9 cellular contexts compared by ENCODE assay signal in the genomic region with DNA sequence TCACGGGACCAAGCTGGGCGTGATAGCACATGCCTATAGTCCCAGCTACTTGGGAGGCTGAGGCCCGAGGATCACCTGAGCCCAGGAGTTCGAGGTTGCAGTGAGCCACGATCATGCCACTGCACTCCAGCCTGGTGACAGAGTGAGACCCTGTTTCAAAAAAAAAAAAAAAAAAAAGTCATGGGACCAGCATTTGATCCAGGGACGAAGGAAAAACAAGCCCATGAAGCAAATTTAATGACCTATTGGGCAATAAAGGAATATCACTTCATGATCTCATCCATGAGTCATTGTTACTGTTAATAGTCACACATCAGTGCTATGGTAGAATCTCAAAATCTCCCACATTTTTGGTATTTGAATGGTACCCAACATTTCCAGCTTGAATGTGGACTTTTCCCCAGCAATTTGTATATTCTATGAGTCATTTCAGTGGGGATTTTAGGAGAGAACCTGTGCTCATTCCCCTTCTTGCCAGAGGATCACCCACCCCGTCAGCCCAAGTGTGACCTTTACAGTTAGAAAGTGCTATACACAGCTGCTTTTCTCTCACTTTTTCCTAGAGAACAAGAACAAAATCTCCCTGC. TPM values are rescaled to one million over a fixed set of nuclear protein-coding genes. Genes with fewer than 3 reads are reported as not detected.
A peak's percentile ranks its signal among the peaks of the same experiment; 100 is the strongest.
DNase-seq lines count a peak whose midpoint lies in the region; ATAC-seq and TF ChIP-seq lines count a peak whose summit lies in the region.
"Had no signal": no experiment of that assay in that cellular context is flagged by ENCODE, and none has a peak within 500 bp of the region (broad histone marks: within the 10 kb centered on the region; RNA-seq: fewer than 3 reads in every experiment).

No MANE protein-coding gene starts in this region.

- TF ChIP-seq POLR2A in transverse colon (IDR thresholded peaks at IDR 0.05), result no peak

- TF ChIP-seq CTCF in astrocyte of the cerebellum (IDR thresholded peaks at IDR 0.05; ENCODE audit: low read depth, low read length, missing control alignments) (no peak), kidney epithelial cell (IDR thresholded peaks at IDR 0.05; ENCODE audit: insufficient read depth, low read length, poor library complexity, severe bottlenecking) (no peak), transverse colon (IDR thresholded peaks at IDR 0.05) (no peak)

- H3K4me1 ChIP-seq in transverse colon (peaks cover 4 to 34% (median 11%) of the 10 kb centered on the region in 4 donors), HAP-1 (no peaks in the 10 kb centered on the region)

- no peaks in the 10 kb centered on the region for H3K9me3 Mint-ChIP-seq in activated T-cell treated with anti-CD3 and anti-CD28 coated beads, Interleukin-2, amount 50 U/mL, for 24 hours

- in situ Hi-C loops in astrocyte of the cerebellum (cut with HindIII; ENCODE audit: low sequenced_read_pairs), result no loop called here
- in situ Hi-C loops in transverse colon (cut with MboI; ENCODE audit: low pct_ligation_motif_present in 1 of 4, low pct_unique_long_range_greater_than_20kb in 1 of 4, low sequenced_read_pairs in 3 of 4), result no loop called here
- in situ Hi-C loops in HAP-1 (cut with MboI; ENCODE audit: low sequenced_read_pairs), result no loop called here

- H3K4me3 Mint-ChIP-seq in activated T-cell treated with anti-CD3 and anti-CD28 coated beads, Interleukin-2, amount 50 U/mL, for 24 hours, result no peak overlapping the region
- H3K4me3 Mint-ChIP-seq: CD4-positive, CD25-positive, alpha-beta regulatory T cell had no signal

- intact Hi-C loops in transverse colon (cut with DNase I; ENCODE audit: low total_unique reads), result no loop called here

- no peak for DNase-seq in activated T-cell treated with anti-CD3 and anti-CD28 coated beads, Interleukin-2, amount 50 U/mL, for 24 hours
- DNase-seq in activated T-cell treated with anti-CD3 and anti-CD28 coated beads, Interleukin-2, amount 50 U/mL, for 48 hours, result no peak
- DNase-seq in astrocyte of the cerebellum (ENCODE audit: low read depth) (peak; percentile 59), kidney epithelial cell (ENCODE audit: low read depth) (peak; percentile 87), transverse colon (no peak), HAP-1 (ENCODE audit: low spot score in 2 of 2) (no peak)
- DNase-seq: CD4-positive, CD25-positive, alpha-beta regulatory T cell had no signal

- peak overlapping the region; percentile 89 for H3K27ac Mint-ChIP-seq in activated T-cell treated with anti-CD3 and anti-CD28 coated beads, Interleukin-2, amount 50 U/mL, for 24 hours
- H3K27ac Mint-ChIP-seq: CD4-positive, CD25-positive, alpha-beta regulatory T cell had no signal

- H3K4me3 ChIP-seq in astrocyte of the cerebellum (ENCODE audit: low read depth, low read length), result no peak overlapping the region
- no peak overlapping the region for H3K4me3 ChIP-seq in kidney epithelial cell (ENCODE audit: low read depth, low read length)
- no peak overlapping the region for H3K4me3 ChIP-seq in transverse colon
- no peak overlapping the region for H3K4me3 ChIP-seq in HAP-1

- H3K9me3 ChIP-seq in transverse colon, result no peaks in the 10 kb centered on the region
- H3K9me3 ChIP-seq in HAP-1, result no peaks in the 10 kb centered on the region

- H3K27ac ChIP-seq in transverse colon, result peak overlapping the region; percentile 36 to 81 (median 77)

- H3K27me3 ChIP-seq in kidney epithelial cell (ENCODE audit: control insufficient read depth, insufficient read depth, low read length), result no peaks in the 10 kb centered on the region
- no peaks in the 10 kb centered on the region for H3K27me3 ChIP-seq in transverse colon
- no peaks in the 10 kb centered on the region for H3K27me3 ChIP-seq in HAP-1 (ENCODE audit: low read depth)

- H3K4me1 Mint-ChIP-seq in activated T-cell treated with anti-CD3 and anti-CD28 coated beads, Interleukin-2, amount 50 U/mL, for 24 hours (ENCODE audit: low read depth), result peaks cover 13% of the 10 kb centered on the region

- ATAC-seq in HG03442 (IDR thresholded peaks at IDR 0.05; ENCODE audit: unreplicated experiment), result no peak
- ATAC-seq in GM18870 (IDR thresholded peaks at IDR 0.05; ENCODE audit: unreplicated experiment), result no peak

- WGBS in transverse colon (ENCODE audit: low coverage in 1 of 2), 2 donors, result 35 to 69% methylated on average over 2 to 7 of the region's 7 CpGs

- H3K36me3 Mint-ChIP-seq in activated T-cell treated with anti-CD3 and anti-CD28 coated beads, Interleukin-2, amount 50 U/mL, for 24 hours (ENCODE audit: low read depth), result peaks cover 8% of the 10 kb centered on the region

- TF ChIP-seq EP300 in transverse colon (IDR thresholded peaks at IDR 0.05; ENCODE audit: low read depth), result peak; percentile 59

- no peaks in the 10 kb centered on the region for H3K27me3 Mint-ChIP-seq in activated T-cell treated with anti-CD3 and anti-CD28 coated beads, Interleukin-2, amount 50 U/mL, for 24 hours
- H3K27me3 Mint-ChIP-seq: CD4-positive, CD25-positive, alpha-beta regulatory T cell had no signal

- no peaks in the 10 kb centered on the region for H3K36me3 ChIP-seq in kidney epithelial cell (ENCODE audit: control insufficient read depth, insufficient read depth, low read length)
- H3K36me3 ChIP-seq in transverse colon, result no peaks in the 10 kb centered on the region
- no peaks in the 10 kb centered on the region for H3K36me3 ChIP-seq in HAP-1 (replicated peaks)

RNA-seq across cellular contexts. Expression of a gene that starts 8.5 kb away (rescaled TPM):
- total RNA-seq in kidney epithelial cell (482 and 495 TPM in 2 replicates), transverse colon (100 to 1,000 TPM; 170 to 272 (median 224) TPM)

RNA-seq across cellular contexts. Expression of a gene that starts 25.8 kb away (rescaled TPM):
- total RNA-seq in kidney epithelial cell (86.9 and 88.3 TPM in 2 replicates), transverse colon (100 to 1,000 TPM in 2 of 4 donors, 10 to 100 TPM in 2; 32.6 to 119 (median 88.1) TPM)

Comparison
In these comparisons a context has a peak if more than half of its experiments do, and no peak if none do; other contexts are left out.
1. DNase-seq: peak in astrocyte of the cerebellum (single experiment) and kidney epithelial cell (single experiment); none in activated T-cell treated with anti-CD3 and anti-CD28 coated beads, Interleukin-2, amount 50 U/mL, for 24 hours (single experiment), activated T-cell treated with anti-CD3 and anti-CD28 coated beads, Interleukin-2, amount 50 U/mL, for 48 hours (0 of 2), transverse colon (single experiment) and HAP-1 (0 of 2).